In genomic region chr17:63696381-63696961, GRCh38 we compare ENCODE assay signal across 7 cellular contexts. TPM values are rescaled to one million over a fixed set of nuclear protein-coding genes. Genes with fewer than 3 reads are reported as not detected.
DNase-seq lines count a peak whose midpoint lies in the region; ATAC-seq and TF ChIP-seq lines count a peak whose summit lies in the region.

No MANE protein-coding gene starts in this region.

- peak; percentile 34; the same call in 1 of the 2 replicates for TF ChIP-seq RAD21 in Ishikawa (IDR thresholded peaks at IDR 0.05; ENCODE audit: low read depth)

- no peak overlapping the region for H3K27ac ChIP-seq in gastrocnemius medialis

- peak; percentile 45 for DNase-seq in G401 (ENCODE audit: low spot score)
- peak; percentile 52 for DNase-seq in activated CD4-positive, alpha-beta T cell treated with anti-CD3 and anti-CD28 coated beads for 48 hours
- DNase-seq in fibroblast of pulmonary artery (ENCODE audit: low read depth), result peak; percentile 57
- no peak for DNase-seq in gastrocnemius medialis

- H3K27me3 ChIP-seq in gastrocnemius medialis, result peaks cover 5 to 18% (median 10%) of the 10 kb centered on the region in 3 donors

- intact Hi-C loops in gastrocnemius medialis (cut with DNase I; ENCODE audit: low total_unique reads), result loop anchor here (5.0 kb wide), 2 partner anchors 74 to 269 kb away; partner anchors contain the start of gene MAP3K3

- in situ Hi-C loops in G401 (cut with HindIII; ENCODE audit: low sequenced_read_pairs) (no loop called here), gastrocnemius medialis (cut with MboI; ENCODE audit: low sequenced_read_pairs in 4 of 4) (no loop called here)

- TF ChIP-seq POLR2A in gastrocnemius medialis (IDR thresholded peaks at IDR 0.05), result no peak

- TF ChIP-seq CTCF in fibroblast of pulmonary artery (IDR thresholded peaks at IDR 0.05; ENCODE audit: low read length, missing control alignments) (peak; percentile 44), gastrocnemius medialis (IDR thresholded peaks at IDR 0.05 in 4 of 5, conservative IDR thresholded peaks at IDR 0.05 in 1 of 5) (peak in 4 of 5 experiments; percentile 13 to 41 (median 26))

- peaks cover 0 to 30% of the 10 kb centered on the region in 2 donors for H3K36me3 ChIP-seq in gastrocnemius medialis

- TF ChIP-seq EP300 in Ishikawa (IDR thresholded peaks at IDR 0.05; ENCODE audit: borderline replicate concordance), result no peak

- ATAC-seq in gastrocnemius medialis, result no peak
- no peak for ATAC-seq in GM21737 (IDR thresholded peaks at IDR 0.05; ENCODE audit: unreplicated experiment)
- ATAC-seq in HG03520 (IDR thresholded peaks at IDR 0.05; ENCODE audit: unreplicated experiment), result no peak

- peaks cover 15 to 22% of the 10 kb centered on the region in 2 donors for H3K4me1 ChIP-seq in gastrocnemius medialis

- H3K4me3 ChIP-seq in fibroblast of pulmonary artery (replicated peaks; ENCODE audit: low read depth, low read length), result no peak overlapping the region
- H3K4me3 ChIP-seq in gastrocnemius medialis, result no peak overlapping the region

- H3K9me3 ChIP-seq in gastrocnemius medialis, result no peaks in the 10 kb centered on the region

TF ChIP-seq in Ishikawa, 13 proteins besides CTCF, POLR2A, EP300 and RAD21:
- TF ChIP-seq YY1 (IDR thresholded peaks at IDR 0.05; ENCODE audit: low read depth), result no peak
- no peak for TF ChIP-seq CEBPB (IDR thresholded peaks at IDR 0.05)
- TF ChIP-seq FOXM1 (IDR thresholded peaks at IDR 0.05; ENCODE audit: borderline replicate concordance, low read depth), result no peak
- no peak for TF ChIP-seq MAX (IDR thresholded peaks at IDR 0.05)
- TF ChIP-seq REST (IDR thresholded peaks at IDR 0.05; ENCODE audit: low read depth), result no peak
- TF ChIP-seq CREB1 (IDR thresholded peaks at IDR 0.05; ENCODE audit: low read depth), result no peak
- no peak for TF ChIP-seq TEAD4 (IDR thresholded peaks at IDR 0.05)
- no peak for TF ChIP-seq ZBTB7A (IDR thresholded peaks at IDR 0.05; ENCODE audit: low read depth)
- TF ChIP-seq TAF1 (IDR thresholded peaks at IDR 0.05; ENCODE audit: low read depth), result no peak

RNA-seq across cellular contexts. Expression of gene LIMD2, which starts 3.5 kb away (rescaled TPM):
- total RNA-seq in G401 (2014; rRNA removed; shearing (Covaris generic)), result 51.6 and 72.5 TPM in 2 replicates
- total RNA-seq in gastrocnemius medialis, result 1 to 10 TPM in 3 of 4 donors, under 1 TPM in 1; 0.97 to 2.8 (median 1.5) TPM

RNA-seq across cellular contexts. Expression of gene STRADA, which starts 45.1 kb away (rescaled TPM):
- 15.3 and 26.8 TPM in 2 replicates for total RNA-seq in G401 (2014; rRNA removed; shearing (Covaris generic))
- total RNA-seq in gastrocnemius medialis, result 10 to 100 TPM in 1 of 4 donors, 1 to 10 TPM in 3; 7.5 to 15.0 (median 8.6) TPM

Comparison
In these comparisons a context has a peak if more than half of its experiments do, and no peak if none do; other contexts are left out.
1. DNase-seq: peak in G401 (single experiment), activated CD4-positive, alpha-beta T cell treated with anti-CD3 and anti-CD28 coated beads for 48 hours (single experiment) and fibroblast of pulmonary artery (single experiment); none in gastrocnemius medialis (0 of 2).
2. RNA of gene LIMD2, which starts 3.5 kb away (total RNA-seq): 51.6 to 72.5 TPM in G401; 0.97 to 2.8 TPM in gastrocnemius medialis; every median in the first group is over 10 times any median in the second.